Comparison of ENCODE assay signal across 8 cellular contexts in the genomic region with DNA sequence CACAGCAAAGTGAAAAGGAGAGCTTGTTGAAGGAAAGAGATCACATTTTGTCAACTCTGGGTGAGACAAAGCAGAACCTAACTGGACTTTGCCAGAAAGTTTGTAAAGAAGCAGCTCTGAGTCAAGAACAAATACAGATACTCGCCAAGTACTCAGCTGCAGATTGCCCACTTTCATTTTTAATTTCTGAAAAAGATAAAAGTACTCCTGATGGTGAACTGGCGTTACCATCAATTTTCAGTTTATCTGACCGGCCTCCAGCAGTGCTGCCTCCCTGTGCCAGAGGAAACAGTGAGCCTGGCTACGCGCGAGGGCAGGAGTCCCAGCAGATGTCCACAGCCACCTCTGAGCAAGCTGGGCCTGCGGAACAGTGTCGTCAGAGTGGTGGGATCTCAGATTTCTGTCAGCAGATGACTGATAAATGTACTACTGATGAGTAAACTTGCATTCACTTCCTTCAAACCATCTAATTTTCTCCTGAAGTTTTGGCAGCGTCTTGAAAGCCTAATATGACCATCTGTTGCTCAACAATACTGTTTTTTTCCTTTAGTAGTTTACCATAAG. TPM values are rescaled to one million over a fixed set of nuclear protein-coding genes. Genes with fewer than 3 reads are reported as not detected.
DNase-seq lines count a peak whose midpoint lies in the region; ATAC-seq and TF ChIP-seq lines count a peak whose summit lies in the region.

No MANE protein-coding gene starts in this region.

- no peaks in the 10 kb centered on the region for H3K9me3 ChIP-seq in GM23248 (ENCODE audit: low read depth)

- H3K4me3 Mint-ChIP-seq in effector memory CD8-positive, alpha-beta T cell, result no peak overlapping the region
- H3K4me3 Mint-ChIP-seq in T-cell, result peak overlapping the region in 1 of 3 donors; percentile 24

- in situ Hi-C loops in GM23248 (cut with MboI), result no loop called here

- H3K27ac Mint-ChIP-seq in effector memory CD8-positive, alpha-beta T cell, result peak overlapping the region in 1 of 2 donors; percentile 59
- no peak overlapping the region for H3K27ac Mint-ChIP-seq in T-cell

- H4K20me1 ChIP-seq in GM23248 (ENCODE audit: insufficient read depth), result no peaks in the 10 kb centered on the region

- WGBS in GM23248 (ENCODE audit: low coverage in 1 of 2, low lambda C conversion rate in 2 of 2, missing lambda C conversion rate in 2 of 2), 2 experiments, result 0% methylated on average over 9 of the region's 9 CpGs

- ATAC-seq in effector memory CD8-positive, alpha-beta T cell (replicated peaks), result no peak
- no peak for ATAC-seq in T-cell (replicated peaks in 1 of 4)

- no peaks in the 10 kb centered on the region for H3K27me3 Mint-ChIP-seq in effector memory CD8-positive, alpha-beta T cell
- H3K27me3 Mint-ChIP-seq in T-cell, result no peaks in the 10 kb centered on the region

- no peaks in the 10 kb centered on the region for H3K9me3 Mint-ChIP-seq in effector memory CD8-positive, alpha-beta T cell
- no peaks in the 10 kb centered on the region for H3K9me3 Mint-ChIP-seq in T-cell

- no peak for TF ChIP-seq CTCF in BJ (IDR thresholded peaks at IDR 0.05; ENCODE audit: insufficient read depth, low read depth, low read length)

- no peaks in the 10 kb centered on the region; the same call in 1 of the 2 replicates for H3K36me3 ChIP-seq in BJ (ENCODE audit: control insufficient read depth, insufficient read depth, low read length)
- H3K36me3 ChIP-seq in GM23248 (ENCODE audit: low read depth), result no peaks in the 10 kb centered on the region
- no peaks in the 10 kb centered on the region for H3K36me3 ChIP-seq in rectal smooth muscle tissue (ENCODE audit: control insufficient read depth, insufficient read depth, low read length)

- peaks cover 83% of the 10 kb centered on the region for H3K79me2 ChIP-seq in GM23248 (ENCODE audit: insufficient read depth)

- H3K4me1 ChIP-seq in GM23248 (ENCODE audit: insufficient read depth) (peaks cover 67% of the 10 kb centered on the region), rectal smooth muscle tissue (ENCODE audit: control insufficient read depth, insufficient read depth, low read length) (peaks cover 33% of the 10 kb centered on the region)

- H2AFZ ChIP-seq in GM23248, result no peak overlapping the region

- H3K9ac ChIP-seq in GM23248 (peak overlapping the region; percentile 65), rectal smooth muscle tissue (ENCODE audit: low read length) (no peak overlapping the region)

- DNase-seq in BJ (ENCODE audit: low read depth), result peak; percentile 69
- DNase-seq in GM23248, result peak; percentile 94
- DNase-seq in SW 1271 (lab: John Stamatoyannopoulos, UW), result peak; percentile 77 to 96
- DNase-seq in epithelial cell of prostate (ENCODE audit: low read depth, low spot score), result peak; percentile 40
- DNase-seq in effector memory CD8-positive, alpha-beta T cell, result no peak
- no peak for DNase-seq in DMS53 (lab: John Stamatoyannopoulos, UW)
- no peak for DNase-seq in T-cell

- H3K4me1 Mint-ChIP-seq in effector memory CD8-positive, alpha-beta T cell (ENCODE audit: low read depth in 2 of 2), result peaks cover 4 to 21% of the 10 kb centered on the region in 2 donors
- H3K4me1 Mint-ChIP-seq in T-cell, result peaks cover 11 to 20% (median 18%) of the 10 kb centered on the region in 3 donors

- H3F3A ChIP-seq in GM23248 (ENCODE audit: insufficient read depth), result peaks cover 49% of the 10 kb centered on the region

- H3K27me3 ChIP-seq in BJ (ENCODE audit: control insufficient read depth, insufficient read depth, low read length) (no peaks in the 10 kb centered on the region), GM23248 (replicated peaks; ENCODE audit: insufficient read depth) (no peaks in the 10 kb centered on the region), rectal smooth muscle tissue (ENCODE audit: control insufficient read depth, insufficient read depth, low read length) (no peaks in the 10 kb centered on the region)

- H3K36me3 Mint-ChIP-seq in effector memory CD8-positive, alpha-beta T cell (ENCODE audit: insufficient read depth), result peaks cover 3% of the 10 kb centered on the region
- peaks cover 16% of the 10 kb centered on the region for H3K36me3 Mint-ChIP-seq in T-cell

- H3K27ac ChIP-seq in GM23248 (peak overlapping the region; percentile 89), epithelial cell of prostate (peak overlapping the region; percentile 81), rectal smooth muscle tissue (ENCODE audit: low read depth, low read length) (peak overlapping the region; percentile 69)

- POLR2A ChIA-PET in BJ (lab: Charles Lee) (interaction anchor here (0.6 kb wide), 1 partner anchor 149 kb away, joined by 6 read pairs; no protein-coding TSS in a partner anchor), T-cell (lab: Charles Lee) (no interaction called here)

- H3K4me2 ChIP-seq in GM23248 (ENCODE audit: unreplicated experiment), result peak overlapping the region; percentile 74

- H3K4me3 ChIP-seq in BJ (ENCODE audit: low read depth, low read length) (no peak overlapping the region), GM23248 (peak overlapping the region; percentile 28), rectal smooth muscle tissue (ENCODE audit: low read length) (no peak overlapping the region)

- CTCF ChIA-PET in BJ (lab: Yijun Ruan, JAX), result interaction anchor here (0.7 to 1.4 kb wide), 2 partner anchors 9 to 253 kb away, joined by 3 read pairs; no protein-coding TSS in a partner anchor
- CTCF ChIA-PET in T-cell (lab: Charles Lee), result interaction anchor here (0.5 to 0.7 kb wide), 4 partner anchors 25 to 134 kb away, joined by 3 to 4 read pairs (median 4); no protein-coding TSS in a partner anchor

- H3K9me2 ChIP-seq in GM23248 (ENCODE audit: insufficient read depth), result no peaks in the 10 kb centered on the region

RNA-seq across cellular contexts. Expression of gene BACH1, which starts 43.8 kb away (rescaled TPM):
- polyA plus RNA-seq in BJ (2011; rRNA removed), result 22.7 and 37.7 TPM in 2 replicates
- polyA minus RNA-seq in BJ (2011; rRNA and poly(A)+ RNA removed), result 131 and 149 TPM in 2 replicates
- 52.4 and 52.7 TPM in 2 replicates for total RNA-seq in GM23248 (2014; rRNA removed; shearing (Covaris generic))
- polyA plus RNA-seq in GM23248 (2016; fragmentation: Nextera tagmentation; extraction: Ambion mirVana), result 22.9 and 23.9 TPM in 2 replicates
- total RNA-seq in T-cell, result 10 to 100 TPM; 42.9 to 54.8 (median 52.8) TPM

Comparison
In these comparisons a context has a peak if more than half of its experiments do, and no peak if none do; other contexts are left out.
1. DNase-seq: peak in BJ (single experiment), GM23248 (single experiment), SW 1271 (2 of 2) and epithelial cell of prostate (single experiment); none in effector memory CD8-positive, alpha-beta T cell (0 of 3), DMS53 (single experiment) and T-cell (0 of 34).
2. Peak in every context shown above with its lines, with median percentiles within 50 percentile points of each other: H3K27ac ChIP-seq.